ENCODE assay signal across 10 cellular contexts in genomic region chr3:138964264-138964663, GRCh38. TPM values are rescaled to one million over a fixed set of nuclear protein-coding genes. Genes with fewer than 3 reads are reported as not detected.
"Had no signal": no experiment of that assay in that cellular context is flagged by ENCODE, and none has a peak within 500 bp of the region (broad histone marks: within the 10 kb centered on the region; RNA-seq: fewer than 3 reads in every experiment).

No MANE protein-coding gene starts in this region.

- DNase-seq: H9, HCEC 1CT, KBM-7 had no signal

- ATAC-seq: GM23338, HepG2 had no signal

- H3K4me3 ChIP-seq: GM23338 had no signal

- H3K27ac ChIP-seq: HL-60, KMS-11 had no signal

RNA-seq across cellular contexts. Expression of gene FOXL2NB, which starts 17.2 kb away (rescaled TPM):
- total RNA-seq: HepG2, HT1080 had no signal
- polyA plus RNA-seq: HepG2, IgD-negative memory B cell had no signal

RNA-seq across cellular contexts. Expression of gene FOXL2, which starts 17.3 kb away (rescaled TPM):
- total RNA-seq: HepG2, HT1080 had no signal
- polyA plus RNA-seq: HepG2, IgD-negative memory B cell had no signal

RNA-seq across cellular contexts. Expression of gene PRR23A, which starts 41.8 kb away (rescaled TPM):
- total RNA-seq: GM23338, H1, H9, HepG2, HT1080 had no signal
- polyA plus RNA-seq: GM23338, H1, HepG2, IgD-negative memory B cell had no signal

RNA-seq across cellular contexts. Expression of gene PRR23B, which starts 56.5 kb away (rescaled TPM):
- total RNA-seq: GM23338, H1, H9, HepG2, HT1080 had no signal
- polyA plus RNA-seq: GM23338, H1, HepG2, IgD-negative memory B cell had no signal
